In the genomic region with DNA sequence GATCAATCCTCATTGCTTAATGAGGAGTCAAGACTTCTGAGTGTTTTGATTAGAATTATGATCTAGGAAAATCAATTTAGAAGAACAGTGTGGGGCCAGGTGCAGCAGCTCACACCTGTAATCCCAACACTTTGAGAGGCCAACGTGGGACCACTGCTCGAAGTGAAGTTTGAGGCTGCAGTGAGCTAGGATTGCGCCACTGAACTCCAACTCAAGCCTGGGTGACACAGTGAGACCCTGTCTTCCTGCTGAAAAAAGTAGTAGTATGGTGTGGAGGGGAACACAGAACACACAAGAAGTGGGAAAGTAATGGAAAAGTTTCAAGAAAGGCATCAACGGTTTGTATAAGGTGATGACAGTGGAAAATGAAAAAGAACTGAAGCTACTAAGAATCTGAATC, we compare ENCODE assay signal across 17 cellular contexts. TPM values are rescaled to one million over a fixed set of nuclear protein-coding genes. Genes with fewer than 3 reads are reported as not detected.
DNase-seq lines count a peak whose midpoint lies in the region; ATAC-seq, FAIRE-seq and TF ChIP-seq lines count a peak whose summit lies in the region.
"Had no signal": no experiment of that assay in that cellular context is flagged by ENCODE, and none has a peak within 500 bp of the region (broad histone marks: within the 10 kb centered on the region; RNA-seq: fewer than 3 reads in every experiment).

No MANE protein-coding gene starts in this region.

- H3K27me3 ChIP-seq in HepG2 (ENCODE audit: control insufficient read depth in 1 of 2, insufficient read depth in 2 of 2, low read length in 2 of 2): no peaks in the 10 kb centered on the region

- WGBS in HepG2 (ENCODE audit: low lambda C conversion rate): 88% methylated on average over 4 of the region's 4 CpGs

- intact Hi-C loops in HepG2 (cut with micrococcal nuclease; ENCODE audit: unreplicated experiment) (no loop called here), posterior vena cava (cut with DNase I) (no loop called here)

- H3K4me3 Mint-ChIP-seq in progenitor cell of endocrine pancreas (ENCODE audit: low read depth): no peak overlapping the region
- H3K4me3 Mint-ChIP-seq: B cell, IgD-negative memory B cell had no signal

- no peak for FAIRE-seq in HepG2 (lab: Jason Lieb, UNC)
- FAIRE-seq: A204.1, GM12891, H1 had no signal

- in situ Hi-C loops in HepG2 (cut with HindIII; ENCODE audit: extremely low pct_ligation_motif_present, low pct_unique_long_range_greater_than_20kb): no loop called here

- TF ChIP-seq POLR2A in NB4 (IDR thresholded peaks at IDR 0.05; ENCODE audit: extremely low read depth, insufficient read length): no peak
- TF ChIP-seq POLR2A in HepG2 (IDR thresholded peaks at IDR 0.05; ENCODE audit: insufficient read depth in 1 of 2, low read depth in 2 of 2, low read length in 2 of 2): no peak

- H3K79me2 ChIP-seq in HepG2 (ENCODE audit: insufficient read depth, low read length): peaks cover 89% of the 10 kb centered on the region

- H3K4me3 ChIP-seq in HEK293 (ENCODE audit: low read depth, low read length): no peak overlapping the region
- H3K4me3 ChIP-seq in NB4 (ENCODE audit: low read depth, low read length): no peak overlapping the region
- no peak overlapping the region for H3K4me3 ChIP-seq in HepG2 (replicated peaks in 1 of 3; ENCODE audit: insufficient read depth in 1 of 3, low read depth in 2 of 3, low read length in 3 of 3)

- TF ChIP-seq RAD21 in HepG2 (CRISPR knock-in tag; IDR thresholded peaks at IDR 0.05): no peak

- H4K20me1 ChIP-seq in HepG2 (ENCODE audit: insufficient read depth, low read length): peaks cover 48% of the 10 kb centered on the region

- H3K4me1 ChIP-seq in HEK293 (ENCODE audit: control insufficient read depth, insufficient read depth, low read length): peaks cover 11% of the 10 kb centered on the region; the same call in 1 of the 2 replicates
- H3K4me1 ChIP-seq in HepG2 (ENCODE audit: insufficient read depth, low read length): peaks cover 34% of the 10 kb centered on the region

- H3K36me3 Mint-ChIP-seq in progenitor cell of endocrine pancreas (ENCODE audit: insufficient read depth): peaks cover 9% of the 10 kb centered on the region
- H3K36me3 Mint-ChIP-seq: CD4-positive, alpha-beta memory T cell had no signal

- H3K27me3 Mint-ChIP-seq in progenitor cell of endocrine pancreas: no peaks in the 10 kb centered on the region
- H3K27me3 Mint-ChIP-seq: B cell; CD4-positive, alpha-beta memory T cell; IgD-negative memory B cell had no signal

- peak; percentile 72 for ATAC-seq in HepG2

- no peak overlapping the region for H3K9ac ChIP-seq in HepG2 (ENCODE audit: insufficient read depth, low read depth, low read length)

- peak overlapping the region; percentile 13 for H3K4me2 ChIP-seq in HepG2 (ENCODE audit: low read depth, low read length)

- H3K36me3 ChIP-seq in HEK293 (ENCODE audit: control insufficient read depth in 2 of 2, insufficient read depth in 1 of 2, low read length in 2 of 2): no peaks in the 10 kb centered on the region; a peak in 1 of 3 replicates
- no peaks in the 10 kb centered on the region for H3K36me3 ChIP-seq in HepG2 (replicated peaks in 1 of 2; ENCODE audit: control insufficient read depth in 1 of 2, insufficient read depth in 2 of 2, low read length in 2 of 2)

- TF ChIP-seq CTCF in HEK293 (tag by site-specific recombination; IDR thresholded peaks at IDR 0.05): no peak
- TF ChIP-seq CTCF in NB4 (IDR thresholded peaks at IDR 0.05; ENCODE audit: low read depth, low read length): no peak
- TF ChIP-seq CTCF in HepG2 (CRISPR knock-in tag; IDR thresholded peaks at IDR 0.05): no peak
- no peak for TF ChIP-seq CTCF in progenitor cell of endocrine pancreas (IDR thresholded peaks at IDR 0.05; ENCODE audit: unreplicated experiment)

- H3K27ac Mint-ChIP-seq in progenitor cell of endocrine pancreas: peak overlapping the region; percentile 4
- H3K27ac Mint-ChIP-seq: B cell, IgD-negative memory B cell had no signal

- peaks cover 7% of the 10 kb centered on the region for H3K9me3 Mint-ChIP-seq in progenitor cell of endocrine pancreas (ENCODE audit: low read depth)

- no peak overlapping the region for H2AFZ ChIP-seq in HepG2 (ENCODE audit: low read length)

- POLR2A ChIA-PET in HEK293 (lab: Yijun Ruan, JAX) (interaction anchor here (1.2 kb wide), 1 partner anchor 9 kb away, joined by 6 read pairs; a partner anchor contains a TSS), HepG2 (lab: Yijun Ruan, JAX) (interaction anchor here (2.8 kb wide), 1 partner anchor 10 kb away, joined by 16 read pairs; a partner anchor contains a TSS)

- TF ChIP-seq EP300 in HepG2 (IDR thresholded peaks at IDR 0.05; ENCODE audit: low read depth in 2 of 2, low read length in 2 of 2) (no peak), HepG2 (CRISPR knock-in tag; IDR thresholded peaks at IDR 0.05; ENCODE audit: borderline replicate concordance) (no peak)

- H3K9me3 ChIP-seq in HEK293 (ENCODE audit: control insufficient read depth, insufficient read depth, low read depth, low read length): no peaks in the 10 kb centered on the region
- H3K9me3 ChIP-seq in HepG2 (ENCODE audit: low read length): no peaks in the 10 kb centered on the region

- DNase-seq in NB4 (ENCODE audit: low read depth): peak; percentile 22
- DNase-seq in HepG2 (ENCODE audit: low spot score): peak; percentile 11
- DNase-seq in progenitor cell of endocrine pancreas (ENCODE audit: low spot score, unreplicated experiment): no peak
- DNase-seq in NCI-H446 (lab: John Stamatoyannopoulos, UW): no peak
- no peak for DNase-seq in NCI-H1092 treated with DMSO at 0.1 percent for 48 hours (lab: John Stamatoyannopoulos, UW)
- DNase-seq in cerebellar nuclear complex (lab: John Stamatoyannopoulos, UW): no peak
- no peak for DNase-seq in posterior vena cava (ENCODE audit: low spot score)
- DNase-seq: C1 segment of cervical spinal cord; CD4-positive, alpha-beta memory T cell; DMS79; HCEC 1CT had no signal

- CTCF ChIA-PET in HEK293 (lab: Yijun Ruan, JAX) (interaction anchor here (0.6 to 1.2 kb wide), 5 partner anchors 165 to 624 kb away, joined by 3 to 6 read pairs (median 3); no protein-coding TSS in a partner anchor), HepG2 (lab: Yijun Ruan, JAX; ENCODE audit: low intra/inter-chr PET ratio, low total read pairs) (no interaction called here)

- BruUV-seq in HepG2 (replicated peaks; lab: Mats Ljungman, UMichigan): no TSS peak

- H3K4me1 Mint-ChIP-seq in progenitor cell of endocrine pancreas (ENCODE audit: low read depth): peaks cover 10% of the 10 kb centered on the region

- H3K27ac ChIP-seq in HEK293 (ENCODE audit: extremely low read depth, low read depth, low read length) (no peak overlapping the region), HepG2 (ENCODE audit: extremely low read length, insufficient read depth, low read length) (no peak overlapping the region)

TF ChIP-seq in HEK293, 187 proteins besides CTCF, POLR2A, EP300 and RAD21:
- TF ChIP-seq PRDM1 (tag by site-specific recombination; IDR thresholded peaks at IDR 0.05) (0 out of 2 replicates have a peak, but pooled peaks have one; percentile 8), ZNF10 (tag by site-specific recombination; IDR thresholded peaks at IDR 0.05) (no peak), SCRT2 (tag by site-specific recombination; IDR thresholded peaks at IDR 0.05) (0 out of 2 replicates have a peak, but pooled peaks have one; percentile 22)

TF ChIP-seq in HepG2, 621 proteins besides CTCF, POLR2A, EP300 and RAD21 (continues in another document):
- TF ChIP-seq CEBPG (CRISPR knock-in tag; IDR thresholded peaks at IDR 0.05) (peak; percentile 51; the same call in 1 of the 2 replicates), SOX6 (IDR thresholded peaks at IDR 0.05) (no peak), SOX6 (CRISPR knock-in tag; IDR thresholded peaks at IDR 0.05) (peak; percentile 11; the same call in 1 of the 2 replicates)

RNA-seq across cellular contexts. Expression of a gene that starts 9.1 kb away (rescaled TPM):
- 29.3 and 39.7 TPM in 2 replicates for total RNA-seq in HepG2 (2016; rRNA removed; fragmentation: Illumina TruSeq; extraction: Trizol)
- total RNA-seq in HepG2 (2016; cell fraction: cytosol; rRNA removed; fragmentation: Illumina TruSeq; extraction: Trizol; ENCODE audit: low read depth): 10.9 and 11.5 TPM in 2 replicates
- total RNA-seq in HepG2 (2016; cell fraction: insoluble cytoplasmic fraction; rRNA removed; fragmentation: Illumina TruSeq; extraction: Trizol): 26.2 and 39.3 TPM in 2 replicates
- total RNA-seq in HepG2 (2016; cell fraction: membrane; rRNA removed; fragmentation: Illumina TruSeq; extraction: Trizol): 18.6 and 20.6 TPM in 2 replicates
- 50.1 and 54.5 TPM in 2 replicates for total RNA-seq in HepG2 (2016; cell fraction: nucleus; rRNA removed; fragmentation: Illumina TruSeq; extraction: Trizol)
- 8.7 and 10.9 TPM in 2 replicates for polyA plus RNA-seq in HepG2 (2011; rRNA removed)
- polyA plus RNA-seq in HepG2 (2011; cell fraction: cytosol; rRNA removed): 4.9 and 5.9 TPM in 2 replicates
- 12.5 and 14.4 TPM in 2 replicates for polyA plus RNA-seq in HepG2 (2011; cell fraction: nucleus; rRNA removed)
- 8.0 and 10.1 TPM in 2 replicates for polyA plus RNA-seq in HepG2 (2012)
- 5.3 and 6.4 TPM in 2 replicates for polyA plus RNA-seq in HepG2 (2016; cell fraction: cytosol; fragmentation: Illumina TruSeq; extraction: Trizol; ENCODE audit: low read depth)
- polyA plus RNA-seq in HepG2 (2016; cell fraction: insoluble cytoplasmic fraction; fragmentation: Illumina TruSeq; extraction: Trizol; ENCODE audit: low read depth): 9.4 and 11.6 TPM in 2 replicates
- 6.8 and 7.6 TPM in 2 replicates for polyA plus RNA-seq in HepG2 (2016; cell fraction: membrane; fragmentation: Illumina TruSeq; extraction: Trizol; ENCODE audit: low read depth)
- polyA plus RNA-seq in HepG2 (2016; cell fraction: nucleus; fragmentation: Illumina TruSeq; extraction: Trizol; ENCODE audit: insufficient read depth, low read depth): 22.9 and 24.1 TPM in 2 replicates
- 24.3 and 34.9 TPM in 2 replicates for polyA minus RNA-seq in HepG2 (2011; rRNA and poly(A)+ RNA removed; ENCODE audit: low replicate concordance)
- polyA minus RNA-seq in HepG2 (2011; cell fraction: cytosol; rRNA and poly(A)+ RNA removed): 17.7 and 18.6 TPM in 2 replicates
- 90.8 and 104 TPM in 2 replicates for polyA minus RNA-seq in HepG2 (2011; cell fraction: nucleus; rRNA and poly(A)+ RNA removed)
- 28.8 and 28.9 TPM in 2 replicates for total RNA-seq in progenitor cell of endocrine pancreas
- total RNA-seq in posterior vena cava: 10 to 100 TPM; 34.1 to 39.5 TPM

Comparison
In these comparisons a context has a peak if more than half of its experiments do, and no peak if none do; other contexts are left out.
1. DNase-seq: peak in NB4 (single experiment) and HepG2 (single experiment); none in progenitor cell of endocrine pancreas (single experiment), NCI-H446 (0 of 2), NCI-H1092 treated with DMSO at 0.1 percent for 48 hours (single experiment), cerebellar nuclear complex (0 of 2) and posterior vena cava (single experiment).